ENCODE assay signal across 16 cellular contexts in the genomic region with DNA sequence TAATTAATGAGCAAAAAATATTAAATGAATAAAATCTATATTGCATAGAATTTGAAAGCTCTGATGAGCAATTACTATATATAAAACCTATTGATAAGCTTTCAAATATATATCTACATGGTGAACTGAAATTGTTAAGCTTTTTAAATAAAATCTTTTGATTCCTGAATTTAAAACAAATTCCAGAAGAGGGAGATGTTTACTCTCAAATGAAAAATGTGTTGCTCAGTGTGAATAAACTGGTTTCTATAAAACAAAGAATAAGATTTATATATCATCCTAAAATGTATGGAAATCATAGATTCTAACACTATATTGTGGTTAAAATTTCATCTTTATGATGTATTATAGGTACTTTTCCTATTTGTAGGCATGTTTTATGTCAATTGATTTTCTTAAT.
DNase-seq lines count a peak whose midpoint lies in the region; ATAC-seq and TF ChIP-seq lines count a peak whose summit lies in the region.
"Had no signal": no experiment of that assay in that cellular context is flagged by ENCODE, and none has a peak within 500 bp of the region (broad histone marks: within the 10 kb centered on the region; RNA-seq: fewer than 3 reads in every experiment).

No MANE protein-coding gene starts in this region.

- H3K9me2 ChIP-seq in PC-3 (replicated peaks; ENCODE audit: low read length): no peaks in the 10 kb centered on the region

- no TSS peak for BruUV-seq in PC-3 (replicated peaks; lab: Mats Ljungman, UMichigan)
- BruUV-seq in Caco-2 (replicated peaks; lab: Mats Ljungman, UMichigan): no TSS peak

- H3K4me1 ChIP-seq in PC-3 (ENCODE audit: insufficient read depth, low read length): peaks cover 12% of the 10 kb centered on the region
- no peaks in the 10 kb centered on the region for H3K4me1 ChIP-seq in Caco-2
- H3K4me1 ChIP-seq: prostate gland, tibial artery had no signal

- no peaks in the 10 kb centered on the region for H3K36me3 ChIP-seq in PC-3 (ENCODE audit: low read depth, low read length)
- H3K36me3 ChIP-seq in Caco-2 (ENCODE audit: control insufficient read depth, insufficient read depth, low read length): no peaks in the 10 kb centered on the region
- H3K36me3 ChIP-seq: prostate gland, tibial artery had no signal

- H3K27me3 ChIP-seq in PC-3 (ENCODE audit: low read length) (no peaks in the 10 kb centered on the region), Caco-2 (replicated peaks; ENCODE audit: control insufficient read depth, insufficient read depth, low read length) (no peaks in the 10 kb centered on the region)
- H3K27me3 ChIP-seq: tibial artery had no signal

- no peaks in the 10 kb centered on the region for H3K79me2 ChIP-seq in PC-3 (ENCODE audit: low read length)

- no peaks in the 10 kb centered on the region for H4K20me1 ChIP-seq in PC-3 (ENCODE audit: low read length)

- H3K9me3 Mint-ChIP-seq in progenitor cell of endocrine pancreas (ENCODE audit: low read depth): no peaks in the 10 kb centered on the region
- no peaks in the 10 kb centered on the region for H3K9me3 Mint-ChIP-seq in Caco-2 (ENCODE audit: unreplicated experiment)

- ATAC-seq in PC-3 (no peak), GM19324 (IDR thresholded peaks at IDR 0.05; ENCODE audit: low FRiP score, unreplicated experiment) (no peak)

- H3K27me3 Mint-ChIP-seq in progenitor cell of endocrine pancreas (peaks cover 12% of the 10 kb centered on the region), Caco-2 (ENCODE audit: insufficient read depth, unreplicated experiment) (peaks cover 4% of the 10 kb centered on the region)

- H3K4me3 ChIP-seq in PC-3 (ENCODE audit: low read length): no peak overlapping the region
- no peak overlapping the region for H3K4me3 ChIP-seq in fibroblast of mammary gland (ENCODE audit: control insufficient read depth, low read depth, low read length)
- no peak overlapping the region for H3K4me3 ChIP-seq in Caco-2 (ENCODE audit: low read depth, low read length)
- H3K4me3 ChIP-seq: prostate gland, tibial artery had no signal

- TF ChIP-seq CTCF in PC-3 (conservative IDR thresholded peaks at IDR 0.05; ENCODE audit: low read depth, low read length): peak; percentile 46
- no peak for TF ChIP-seq CTCF in fibroblast of mammary gland (conservative IDR thresholded peaks at IDR 0.05; ENCODE audit: control insufficient read depth, insufficient read depth, low read depth, low read length)
- peak; percentile 33 for TF ChIP-seq CTCF in progenitor cell of endocrine pancreas (IDR thresholded peaks at IDR 0.05; ENCODE audit: unreplicated experiment)
- TF ChIP-seq CTCF in Caco-2 (IDR thresholded peaks at IDR 0.05; ENCODE audit: insufficient read depth in 1 of 2, low read depth in 1 of 2, low read length in 1 of 2, severe bottlenecking in 1 of 2, unreplicated experiment in 1 of 2): no peak

- no peak overlapping the region for H3K27ac ChIP-seq in PC-3 (ENCODE audit: low read length)
- H3K27ac ChIP-seq: epithelial cell of prostate, KMS-11, prostate gland, tibial artery had no signal

- H3K4me2 ChIP-seq in PC-3 (ENCODE audit: low read length): no peak overlapping the region
- H3K4me2 ChIP-seq: KMS-11 had no signal

- POLR2A ChIA-PET in PC-3 (lab: Charles Lee; ENCODE audit: unreplicated experiment): no interaction called here
- POLR2A ChIA-PET in Caco-2 (lab: Charles Lee): no interaction called here

- H3K36me3 Mint-ChIP-seq in progenitor cell of endocrine pancreas (ENCODE audit: insufficient read depth): no peaks in the 10 kb centered on the region
- no peaks in the 10 kb centered on the region for H3K36me3 Mint-ChIP-seq in Caco-2 (ENCODE audit: insufficient read depth, unreplicated experiment)

- no peak overlapping the region for H3K9ac ChIP-seq in PC-3 (ENCODE audit: low read length)
- H3K9ac ChIP-seq: KMS-11 had no signal

- CTCF ChIA-PET in PC-3 (lab: Charles Lee): interaction anchor here (0.6 to 1.0 kb wide), 4 partner anchors 178 to 1304 kb away, joined by 3 to 5 read pairs (median 3); no protein-coding TSS in a partner anchor
- CTCF ChIA-PET in Caco-2 (lab: Charles Lee): no interaction called here

- no peaks in the 10 kb centered on the region for H3K9me3 ChIP-seq in PC-3 (ENCODE audit: low read length)
- H3K9me3 ChIP-seq in Caco-2: no peaks in the 10 kb centered on the region
- H3K9me3 ChIP-seq: prostate gland, tibial artery had no signal

- intact Hi-C loops in PC-3 (cut with micrococcal nuclease) (loop anchor here (1.0 to 10.0 kb wide), 6 partner anchors 116 to 1697 kb away; no protein-coding TSS in a partner anchor), Caco-2 (cut with micrococcal nuclease; ENCODE audit: unreplicated experiment) (loop anchor here (5.0 kb wide), 1 partner anchor 477 kb away; no protein-coding TSS in a partner anchor)

- H3K4me3 Mint-ChIP-seq in progenitor cell of endocrine pancreas (ENCODE audit: low read depth): no peak overlapping the region
- no peak overlapping the region for H3K4me3 Mint-ChIP-seq in Caco-2 (ENCODE audit: unreplicated experiment)

- H2AFZ ChIP-seq in PC-3 (ENCODE audit: low read length): no peak overlapping the region

- H3K27ac Mint-ChIP-seq in progenitor cell of endocrine pancreas (no peak overlapping the region), Caco-2 (ENCODE audit: unreplicated experiment) (no peak overlapping the region)
- H3K27ac Mint-ChIP-seq: activated T-helper 2 cell treated with anti-CD3 and anti-CD28 coated beads, Interferon-gamma antibody, Interleukin-2, Interleukin-4, amounts not matched to agents 10 μg/mL and 5 μg/mL and 100 μg/mL, durations not matched to agents 14 hours and 24 hours and 36 hours had no signal

- H3K4me1 Mint-ChIP-seq in progenitor cell of endocrine pancreas (ENCODE audit: low read depth) (peaks cover 13% of the 10 kb centered on the region), Caco-2 (ENCODE audit: low read depth, unreplicated experiment) (no peaks in the 10 kb centered on the region)

- no peaks in the 10 kb centered on the region for H3F3A ChIP-seq in PC-3 (ENCODE audit: low read length, unreplicated experiment)

- DNase-seq in NCI-H2227 (lab: John Stamatoyannopoulos, UW; ENCODE audit: unreplicated experiment) (peak; percentile 19), NCI-H2227 treated with DMSO at 0.1 percent for 48 hours (lab: John Stamatoyannopoulos, UW) (no peak), PC-3 (peak; percentile 36), fibroblast of mammary gland (ENCODE audit: low read depth) (peak; percentile 2), progenitor cell of endocrine pancreas (ENCODE audit: low spot score, unreplicated experiment) (no peak), Caco-2 (no peak), NCI-H1436 treated with DMSO at 0.1 percent for 48 hours (lab: John Stamatoyannopoulos, UW) (no peak)
- DNase-seq: activated CD4-positive, alpha-beta T cell treated with anti-CD3 and anti-CD28 coated beads, Interleukin-2, amount 50 U/mL, for 48 hours; NCI-H2171; T-helper 9 cell; tibial artery had no signal

Comparison
In these comparisons a context has a peak if more than half of its experiments do, and no peak if none do; other contexts are left out.
1. DNase-seq: peak in NCI-H2227 (single experiment), PC-3 (single experiment) and fibroblast of mammary gland (single experiment); none in NCI-H2227 treated with DMSO at 0.1 percent for 48 hours (single experiment), progenitor cell of endocrine pancreas (single experiment), Caco-2 (0 of 2) and NCI-H1436 treated with DMSO at 0.1 percent for 48 hours (single experiment).
2. CTCF ChIP-seq: peak in PC-3 (single experiment) and progenitor cell of endocrine pancreas (single experiment); none in fibroblast of mammary gland (single experiment) and Caco-2 (0 of 2).